ENCODE assay signal across 9 cellular contexts in genomic region chr21:36927718-36928117, GRCh38. TPM values are rescaled to one million over a fixed set of nuclear protein-coding genes. Genes with fewer than 3 reads are reported as not detected.
DNase-seq lines count a peak whose midpoint lies in the region; ATAC-seq and TF ChIP-seq lines count a peak whose summit lies in the region.
"Had no signal": no experiment of that assay in that cellular context is flagged by ENCODE, and none has a peak within 500 bp of the region (broad histone marks: within the 10 kb centered on the region; RNA-seq: fewer than 3 reads in every experiment).

No MANE protein-coding gene starts in this region.

- DNase-seq in DMS 273 treated with DMSO at 0.1 percent for 48 hours (lab: John Stamatoyannopoulos, UW) (peak; percentile 9), KBM-7 (peak; percentile 73), Peyer's patch (peak; percentile 69 to 93 (median 83)), fibroblast of lung (ENCODE audit: low read depth in 2 of 2) (peak; percentile 89)
- peak; percentile 70 for DNase-seq in activated T-cell treated with anti-CD3 and anti-CD28 coated beads, Interleukin-2, amount 50 U/mL, for 4 hours
- peak; percentile 83 for DNase-seq in stimulated activated naive CD8-positive, alpha-beta T cell treated with anti-CD3 and anti-CD28 coated beads, Interleukin-15, Interleukin-2, amounts not matched to agents 100 U/mL and 50 U/mL, for 24 hours

- TF ChIP-seq CTCF in Peyer's patch (IDR thresholded peaks at IDR 0.05) (peak; percentile 34 to 87 (median 85)), fibroblast of lung (conservative IDR thresholded peaks at IDR 0.05 in 1 of 2, IDR thresholded peaks at IDR 0.05 in 1 of 2; ENCODE audit: low read depth in 1 of 2, low read length in 2 of 2) (peak; percentile 93 to 94), neural cell (IDR thresholded peaks at IDR 0.05; ENCODE audit: poor library complexity, severe bottlenecking) (peak; percentile 83)

- in situ Hi-C loops in KBM-7 (cut with MboI; ENCODE audit: low pct_unique_long_range_greater_than_20kb, low sequenced_read_pairs) = no loop called here

- peaks cover 6% of the 10 kb centered on the region for H3K4me1 Mint-ChIP-seq in activated T-cell treated with anti-CD3 and anti-CD28 coated beads, Interleukin-2, amount 50 U/mL, for 4 hours (ENCODE audit: low read depth)
- no peaks in the 10 kb centered on the region for H3K4me1 Mint-ChIP-seq in stimulated activated memory B cell treated with anti-CD40 and anti-IgM and Interleukin-4, amounts not matched to agents 10 μg/mL and 1 μg/mL and 100 μg/mL, for 72 hours

- no peak overlapping the region for H3K27ac Mint-ChIP-seq in stimulated activated memory B cell treated with anti-CD40 and anti-IgM and Interleukin-4, amounts not matched to agents 10 μg/mL and 1 μg/mL and 100 μg/mL, for 72 hours
- H3K27ac Mint-ChIP-seq: activated naive CD8-positive, alpha-beta T cell had no signal

- no peaks in the 10 kb centered on the region for H3K27me3 ChIP-seq in Peyer's patch
- H3K27me3 ChIP-seq in fibroblast of lung (ENCODE audit: control insufficient read depth, insufficient read depth, low read length) = no peaks in the 10 kb centered on the region
- no peaks in the 10 kb centered on the region for H3K27me3 ChIP-seq in neural cell (ENCODE audit: insufficient read depth, low read depth, low read length)

- no peak for TF ChIP-seq EP300 in neural cell (conservative IDR thresholded peaks at IDR 0.05; ENCODE audit: poor library complexity, severe bottlenecking)

- ATAC-seq in activated T-cell treated with anti-CD3 and anti-CD28 coated beads, Interleukin-2, amount 50 U/mL, for 4 hours = peak; percentile 41 to 74
- peak; percentile 52 for ATAC-seq in stimulated activated naive CD8-positive, alpha-beta T cell treated with anti-CD3 and anti-CD28 coated beads, Interleukin-15, Interleukin-2, amounts not matched to agents 100 U/mL and 50 U/mL, for 24 hours
- ATAC-seq in stimulated activated memory B cell treated with anti-CD40 and anti-IgM and Interleukin-4, amounts not matched to agents 10 μg/mL and 1 μg/mL and 100 μg/mL, for 72 hours = no peak

- no peaks in the 10 kb centered on the region for H3K9me3 Mint-ChIP-seq in activated T-cell treated with anti-CD3 and anti-CD28 coated beads, Interleukin-2, amount 50 U/mL, for 4 hours
- H3K9me3 Mint-ChIP-seq in stimulated activated memory B cell treated with anti-CD40 and anti-IgM and Interleukin-4, amounts not matched to agents 10 μg/mL and 1 μg/mL and 100 μg/mL, for 72 hours = no peaks in the 10 kb centered on the region

- H3K27ac ChIP-seq in Peyer's patch = no peak overlapping the region
- no peak overlapping the region for H3K27ac ChIP-seq in fibroblast of lung (ENCODE audit: insufficient read depth, low read length)
- H3K27ac ChIP-seq in neural cell (ENCODE audit: low read length) = no peak overlapping the region

- H4K20me1 ChIP-seq in fibroblast of lung (ENCODE audit: control insufficient read depth, extremely low read depth, insufficient read depth, low read length) = no peaks in the 10 kb centered on the region
- no peaks in the 10 kb centered on the region for H4K20me1 ChIP-seq in neural cell (ENCODE audit: insufficient read depth)

- H3K9me3 ChIP-seq in Peyer's patch (no peaks in the 10 kb centered on the region), fibroblast of lung (ENCODE audit: control insufficient read depth, insufficient read depth, low read depth, low read length) (no peaks in the 10 kb centered on the region), neural cell (ENCODE audit: low read length) (no peaks in the 10 kb centered on the region)

- TF ChIP-seq POLR2A in Peyer's patch (IDR thresholded peaks at IDR 0.05) = no peak

- H3K4me3 ChIP-seq in Peyer's patch (no peak overlapping the region), fibroblast of lung (replicated peaks in 1 of 4; ENCODE audit: control extremely low read depth in 1 of 4, insufficient read depth in 1 of 4, low read depth in 3 of 4, low read length in 4 of 4) (no peak overlapping the region), neural cell (ENCODE audit: low read length) (no peak overlapping the region)

- no peaks in the 10 kb centered on the region for H3K79me2 ChIP-seq in fibroblast of lung (ENCODE audit: control insufficient read depth, insufficient read depth, low read length)
- no peaks in the 10 kb centered on the region for H3K79me2 ChIP-seq in neural cell (replicated peaks; ENCODE audit: insufficient read depth, low read length)

- peaks cover 16% of the 10 kb centered on the region for H3K36me3 Mint-ChIP-seq in activated T-cell treated with anti-CD3 and anti-CD28 coated beads, Interleukin-2, amount 50 U/mL, for 4 hours (ENCODE audit: insufficient read depth)
- H3K36me3 Mint-ChIP-seq in stimulated activated memory B cell treated with anti-CD40 and anti-IgM and Interleukin-4, amounts not matched to agents 10 μg/mL and 1 μg/mL and 100 μg/mL, for 72 hours = peaks cover 26% of the 10 kb centered on the region
- H3K36me3 Mint-ChIP-seq: activated naive CD8-positive, alpha-beta T cell had no signal

- no peaks in the 10 kb centered on the region for H3F3A ChIP-seq in neural cell (ENCODE audit: insufficient read depth, low read length, poor library complexity, severe bottlenecking)

- TF ChIP-seq RAD21 in neural cell (conservative IDR thresholded peaks at IDR 0.05) = peak; percentile 83

- H3K9me2 ChIP-seq in neural cell (ENCODE audit: insufficient read depth, low read length) = no peaks in the 10 kb centered on the region

- H3K36me3 ChIP-seq in Peyer's patch (no peaks in the 10 kb centered on the region), fibroblast of lung (ENCODE audit: control insufficient read depth, insufficient read depth, low read length) (no peaks in the 10 kb centered on the region), neural cell (ENCODE audit: insufficient read depth, low read length) (no peaks in the 10 kb centered on the region)

- no peak overlapping the region for H2AFZ ChIP-seq in fibroblast of lung (ENCODE audit: low read length)
- no peak overlapping the region for H2AFZ ChIP-seq in neural cell (ENCODE audit: low read depth, low read length)

- H3K4me3 Mint-ChIP-seq in activated T-cell treated with anti-CD3 and anti-CD28 coated beads, Interleukin-2, amount 50 U/mL, for 4 hours = no peak overlapping the region
- no peak overlapping the region for H3K4me3 Mint-ChIP-seq in stimulated activated memory B cell treated with anti-CD40 and anti-IgM and Interleukin-4, amounts not matched to agents 10 μg/mL and 1 μg/mL and 100 μg/mL, for 72 hours
- H3K4me3 Mint-ChIP-seq: activated naive CD8-positive, alpha-beta T cell had no signal

- H3K4me2 ChIP-seq in fibroblast of lung (ENCODE audit: extremely low read depth, insufficient read depth, low read length) = no peak overlapping the region
- no peak overlapping the region for H3K4me2 ChIP-seq in neural cell (ENCODE audit: low read length)

- peaks cover 0 to 6% (median 0%) of the 10 kb centered on the region in 4 donors for H3K4me1 ChIP-seq in Peyer's patch
- H3K4me1 ChIP-seq in fibroblast of lung (ENCODE audit: control insufficient read depth, extremely low read depth, insufficient read depth, low read length) = peaks cover 5% of the 10 kb centered on the region

- no peak overlapping the region for H3K9ac ChIP-seq in fibroblast of lung (ENCODE audit: insufficient read depth, low read length)
- H3K9ac ChIP-seq in neural cell (ENCODE audit: low read length) = no peak overlapping the region

- H3K27me3 Mint-ChIP-seq in activated T-cell treated with anti-CD3 and anti-CD28 coated beads, Interleukin-2, amount 50 U/mL, for 4 hours (ENCODE audit: low read depth) = no peaks in the 10 kb centered on the region
- no peaks in the 10 kb centered on the region for H3K27me3 Mint-ChIP-seq in stimulated activated memory B cell treated with anti-CD40 and anti-IgM and Interleukin-4, amounts not matched to agents 10 μg/mL and 1 μg/mL and 100 μg/mL, for 72 hours
- H3K27me3 Mint-ChIP-seq: activated naive CD8-positive, alpha-beta T cell had no signal

TF ChIP-seq in neural cell, 6 proteins besides CTCF, POLR2A, EP300 and RAD21:
- TF ChIP-seq SMC3 (conservative IDR thresholded peaks at IDR 0.05; ENCODE audit: poor library complexity) = peak; percentile 92
- TF ChIP-seq EZH2 (IDR thresholded peaks at IDR 0.05; ENCODE audit: borderline replicate concordance, insufficient read depth, low read length, poor library complexity, severe bottlenecking) = no peak

RNA-seq across cellular contexts. Expression of gene HLCS, which starts 38.8 kb away (rescaled TPM):
- total RNA-seq in Peyer's patch = 10 to 100 TPM; 14.9 to 27.9 (median 24.3) TPM
- total RNA-seq in activated T-cell treated with anti-CD3 and anti-CD28 coated beads, Interleukin-2, amount 50 U/mL, for 4 hours = 1 to 10 TPM; 7.1 to 8.6 (median 8.3) TPM
- total RNA-seq in fibroblast of lung = 31.3 and 40.0 TPM in 2 replicates
- polyA plus RNA-seq in fibroblast of lung = 17.3 and 23.1 TPM in 2 replicates
- polyA plus RNA-seq in fibroblast of lung (2012) = 13.9 and 20.4 TPM in 2 replicates
- 16.9 and 35.3 TPM in 2 replicates for polyA minus RNA-seq in fibroblast of lung (ENCODE audit: low replicate concordance)
- polyA plus RNA-seq in neural cell = 11.5 and 12.1 TPM in 2 replicates
- polyA minus RNA-seq in neural cell = 30.7 and 41.8 TPM in 2 replicates

Comparison
In these comparisons a context has a peak if more than half of its experiments do, and no peak if none do; other contexts are left out.
1. DNase-seq: peak in every context shown above with its lines; median percentile 89 in fibroblast of lung; 83 in Peyer's patch; 83 in stimulated activated naive CD8-positive, alpha-beta T cell treated with anti-CD3 and anti-CD28 coated beads, Interleukin-15, Interleukin-2, amounts not matched to agents 100 U/mL and 50 U/mL, for 24 hours; 73 in KBM-7; 70 in activated T-cell treated with anti-CD3 and anti-CD28 coated beads, Interleukin-2, amount 50 U/mL, for 4 hours; 9 in DMS 273 treated with DMSO at 0.1 percent for 48 hours.